Comparison of ENCODE assay signal across 8 cellular contexts in the genomic region with DNA sequence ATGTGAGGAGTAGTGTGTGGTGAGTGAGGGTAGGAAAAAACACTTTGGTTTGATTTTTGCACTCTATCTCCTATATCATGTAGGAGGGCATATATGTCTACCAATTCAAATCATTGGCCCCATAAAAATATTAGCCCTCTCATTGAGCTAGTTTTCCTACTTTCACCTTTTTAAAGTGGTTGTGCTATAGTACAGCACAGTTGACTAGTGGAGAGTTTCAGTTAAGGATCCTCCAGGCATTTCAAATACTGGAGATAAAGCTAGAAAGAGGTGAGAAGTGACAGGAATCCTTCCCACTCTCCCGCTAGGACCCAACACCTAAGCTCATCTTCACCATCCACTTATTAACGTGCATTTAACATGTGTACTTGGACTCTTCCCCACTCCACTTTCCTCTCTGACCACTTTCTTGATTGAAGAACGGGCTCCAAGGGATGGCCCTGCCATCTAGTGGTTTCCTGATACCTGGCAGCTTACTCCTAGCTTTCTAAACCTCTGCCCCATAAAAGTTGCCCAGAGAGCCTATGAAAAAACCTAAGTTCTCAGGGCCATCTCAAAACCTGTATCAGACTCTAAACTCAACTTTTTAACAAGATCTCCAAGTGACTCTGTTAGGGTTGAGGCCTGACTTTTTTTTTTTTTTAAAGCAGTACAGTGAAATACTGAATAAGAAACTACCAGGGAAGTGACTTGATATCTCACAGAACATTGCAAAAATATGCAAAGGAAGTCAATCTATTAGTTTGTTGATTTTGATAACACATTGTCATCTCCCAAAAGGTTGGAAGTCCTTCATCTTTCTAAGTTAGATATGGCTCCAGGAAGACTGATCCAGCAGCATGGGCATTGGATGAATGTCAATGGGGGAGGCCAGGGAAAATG. TPM values are rescaled to one million over a fixed set of nuclear protein-coding genes. Genes with fewer than 3 reads are reported as not detected.
DNase-seq lines count a peak whose midpoint lies in the region; ATAC-seq, FAIRE-seq and TF ChIP-seq lines count a peak whose summit lies in the region.

No MANE protein-coding gene starts in this region.

- H3K9me3 Mint-ChIP-seq in activated CD8-positive, alpha-beta T cell treated with anti-CD3 and anti-CD28 coated beads for 36 hours = no peaks in the 10 kb centered on the region

- no peak for TF ChIP-seq POLR2A in GM12892 (IDR thresholded peaks at IDR 0.05; ENCODE audit: low read depth, low read length)

- ATAC-seq in HG02885 (IDR thresholded peaks at IDR 0.05; ENCODE audit: poor library complexity, unreplicated experiment) (peak; percentile 43), GM19023 (IDR thresholded peaks at IDR 0.05; ENCODE audit: unreplicated experiment) (no peak)
- ATAC-seq in activated CD8-positive, alpha-beta T cell treated with anti-CD3 and anti-CD28 coated beads for 36 hours = peak; percentile 64

- H3K36me3 Mint-ChIP-seq in activated CD8-positive, alpha-beta T cell treated with anti-CD3 and anti-CD28 coated beads for 36 hours (ENCODE audit: low read depth) = no peaks in the 10 kb centered on the region

- POLR2A ChIA-PET in activated CD8-positive, alpha-beta T cell treated with anti-CD3 and anti-CD28 coated beads for 36 hours (lab: Charles Lee) = no interaction called here

- no peak overlapping the region for H3K4me3 ChIP-seq in AG10803 (ENCODE audit: low read length)

- intact Hi-C loops in activated CD8-positive, alpha-beta T cell treated with anti-CD3 and anti-CD28 coated beads for 36 hours (cut with micrococcal nuclease) = no loop called here
- intact Hi-C loops in head of caudate nucleus (cut with DNase I) = loop anchor here (5.0 to 10.0 kb wide), 2 partner anchors 119 to 742 kb away; no protein-coding TSS in a partner anchor

- DNase-seq in AG10803 (ENCODE audit: low read depth) (peak; percentile 73), GM12892 (ENCODE audit: insufficient read length) (no peak), NCI-H2196 treated with DMSO at 0.1 percent for 48 hours (lab: John Stamatoyannopoulos, UW; ENCODE audit: unreplicated experiment) (peak; percentile 82), head of caudate nucleus (peak; percentile 16 to 86 (median 64)), renal cortical epithelial cell (ENCODE audit: low read depth) (peak; percentile 64)
- peak; percentile 48 for DNase-seq in activated CD8-positive, alpha-beta T cell treated with anti-CD3 and anti-CD28 coated beads for 36 hours

- CTCF ChIA-PET in activated CD8-positive, alpha-beta T cell treated with anti-CD3 and anti-CD28 coated beads for 36 hours (lab: Charles Lee) = interaction anchor here (0.7 to 10.0 kb wide), 18 partner anchors 10 to 178 kb away, joined by 3 to 130 read pairs (median 6); a partner anchor contains a TSS

- H3K4me1 Mint-ChIP-seq in activated CD8-positive, alpha-beta T cell treated with anti-CD3 and anti-CD28 coated beads for 36 hours (ENCODE audit: low read depth) = no peaks in the 10 kb centered on the region

- no peak overlapping the region for H3K4me3 Mint-ChIP-seq in activated CD8-positive, alpha-beta T cell treated with anti-CD3 and anti-CD28 coated beads for 36 hours

- peak; percentile 27 for FAIRE-seq in GM12892 (lab: Jason Lieb, UNC)

- no peaks in the 10 kb centered on the region for H3K27me3 Mint-ChIP-seq in activated CD8-positive, alpha-beta T cell treated with anti-CD3 and anti-CD28 coated beads for 36 hours

- H3K27ac Mint-ChIP-seq in activated CD8-positive, alpha-beta T cell treated with anti-CD3 and anti-CD28 coated beads for 36 hours = no peak overlapping the region

- peak; percentile 98 for TF ChIP-seq CTCF in AG10803 (conservative IDR thresholded peaks at IDR 0.05; ENCODE audit: low read length)
- TF ChIP-seq CTCF in activated CD8-positive, alpha-beta T cell treated with anti-CD3 and anti-CD28 coated beads for 36 hours (IDR thresholded peaks at IDR 0.05) = peak; percentile 57

RNA-seq across cellular contexts. Expression of a gene that starts 17.9 kb away (rescaled TPM):
- 1.7 TPM for polyA plus RNA-seq in GM12892 (2012; ENCODE audit: missing spikeins)
- not detected for total RNA-seq in activated CD8-positive, alpha-beta T cell treated with anti-CD3 and anti-CD28 coated beads for 36 hours
- total RNA-seq in renal cortical epithelial cell = 1.0 TPM in 1 of 2 replicates, not detected in the other
